2 cellular contexts compared by ENCODE assay signal in the genomic region with DNA sequence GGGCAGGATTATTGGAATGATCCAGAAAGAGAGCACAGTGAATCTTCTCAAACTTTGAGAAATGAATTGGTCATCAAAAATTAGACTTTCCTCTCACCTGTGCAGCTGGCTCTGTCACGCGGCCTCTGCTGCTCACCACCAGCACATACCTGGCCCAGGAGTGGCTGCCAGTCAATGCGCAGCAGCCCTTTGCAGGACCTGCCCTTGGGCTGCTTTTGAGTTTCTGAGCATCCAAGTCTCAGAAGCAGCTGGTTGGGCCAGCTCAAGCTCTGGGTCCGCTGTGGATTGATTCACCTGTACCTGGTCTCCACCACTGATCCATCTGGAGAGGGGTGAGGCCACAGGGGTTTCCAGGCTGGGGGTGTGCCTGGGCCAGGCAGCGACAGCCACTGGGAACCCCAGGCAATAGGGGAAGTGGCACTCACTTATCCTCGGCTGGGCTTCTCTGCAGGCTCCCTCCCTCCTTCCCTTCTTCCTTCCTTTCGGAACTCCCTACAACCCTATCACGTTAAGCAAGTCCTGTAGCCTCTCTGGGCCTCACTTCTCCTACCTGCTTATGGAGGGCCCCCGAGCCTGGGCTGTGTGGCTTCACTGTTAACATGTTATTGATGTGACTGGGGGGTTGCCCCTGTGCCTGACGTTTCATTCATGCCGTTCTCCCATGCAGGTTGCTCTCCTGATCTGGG.
TF ChIP-seq lines count a peak whose summit lies in the region.

No MANE protein-coding gene starts in this region.

TF ChIP-seq in A549, 52 proteins besides CTCF, POLR2A, EP300 and RAD21:
- TF ChIP-seq CBX2 (IDR thresholded peaks at IDR 0.05; ENCODE audit: borderline replicate concordance, low read depth): no peak
- TF ChIP-seq MAFK (IDR thresholded peaks at IDR 0.05; ENCODE audit: partially characterized antibody): peak; percentile 1
- no peak for TF ChIP-seq JUN (IDR thresholded peaks at IDR 0.05)

TF ChIP-seq in IMR-90, 13 proteins besides CTCF, POLR2A, EP300 and RAD21:
- no peak for TF ChIP-seq SMC3 (IDR thresholded peaks at IDR 0.05; ENCODE audit: low read depth, low read length)
- TF ChIP-seq CHD1 (IDR thresholded peaks at IDR 0.05; ENCODE audit: low read depth, low read length): no peak
- no peak for TF ChIP-seq CEBPB (IDR thresholded peaks at IDR 0.05; ENCODE audit: low read depth, low read length)
- no peak for TF ChIP-seq RCOR1 (IDR thresholded peaks at IDR 0.05; ENCODE audit: insufficient replicate concordance, low read length)
- no peak for TF ChIP-seq USF2 (IDR thresholded peaks at IDR 0.05; ENCODE audit: low read depth, low read length)
- TF ChIP-seq FOS (IDR thresholded peaks at IDR 0.05; ENCODE audit: low read depth, low read length): no peak
